ENCODE assay signal across 1 cellular context in the genomic region with DNA sequence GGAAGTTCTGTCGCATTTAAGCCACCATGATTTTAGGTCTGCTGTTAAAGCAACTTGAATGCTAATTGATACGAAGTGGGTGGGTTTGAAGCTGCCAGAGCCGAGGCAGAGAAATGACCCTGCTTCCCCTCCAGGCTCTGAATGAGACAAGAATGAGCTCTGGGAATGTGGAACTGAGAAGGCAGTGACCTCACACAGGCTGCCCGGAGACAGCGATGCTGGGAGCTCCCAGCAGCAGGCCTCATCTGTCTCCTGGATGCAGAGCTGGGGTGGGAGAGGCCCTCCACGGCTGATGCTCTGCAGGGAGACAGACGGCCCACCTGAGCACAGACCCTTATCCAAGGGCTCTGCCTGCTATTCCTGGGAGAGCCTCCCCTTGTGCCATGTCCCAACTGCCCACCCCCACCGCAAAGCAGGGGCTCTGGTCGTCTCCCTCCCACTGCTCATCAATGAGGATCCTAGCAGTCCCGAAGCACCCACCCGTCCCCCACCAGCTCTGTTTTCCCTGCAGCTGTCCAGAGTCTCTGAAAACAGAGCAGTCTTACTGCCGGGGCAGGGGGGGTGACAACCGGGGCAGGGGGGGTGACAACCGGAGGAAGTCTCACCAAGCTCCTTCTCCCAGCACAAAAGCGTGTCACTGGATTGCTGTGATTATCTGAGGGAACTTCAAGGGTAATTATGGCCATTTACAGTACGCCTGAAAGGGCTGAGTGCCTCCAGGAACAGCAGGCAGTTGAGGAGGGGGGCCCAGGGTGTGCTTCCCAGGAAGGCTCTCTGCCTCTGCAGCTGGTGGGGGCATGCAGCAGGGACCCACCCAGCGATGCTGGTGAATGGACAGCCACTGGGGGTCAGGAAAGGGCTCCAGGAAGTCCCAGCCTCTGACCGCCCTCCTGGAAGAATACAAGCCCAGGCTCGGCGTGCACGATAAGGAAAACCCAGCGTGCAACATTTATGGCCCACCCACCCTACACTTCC.
TF ChIP-seq lines count a peak whose summit lies in the region.

No MANE protein-coding gene starts in this region.

TF ChIP-seq in H1, 55 proteins besides CTCF, POLR2A, EP300 and RAD21:
- TF ChIP-seq, protein P1, sequence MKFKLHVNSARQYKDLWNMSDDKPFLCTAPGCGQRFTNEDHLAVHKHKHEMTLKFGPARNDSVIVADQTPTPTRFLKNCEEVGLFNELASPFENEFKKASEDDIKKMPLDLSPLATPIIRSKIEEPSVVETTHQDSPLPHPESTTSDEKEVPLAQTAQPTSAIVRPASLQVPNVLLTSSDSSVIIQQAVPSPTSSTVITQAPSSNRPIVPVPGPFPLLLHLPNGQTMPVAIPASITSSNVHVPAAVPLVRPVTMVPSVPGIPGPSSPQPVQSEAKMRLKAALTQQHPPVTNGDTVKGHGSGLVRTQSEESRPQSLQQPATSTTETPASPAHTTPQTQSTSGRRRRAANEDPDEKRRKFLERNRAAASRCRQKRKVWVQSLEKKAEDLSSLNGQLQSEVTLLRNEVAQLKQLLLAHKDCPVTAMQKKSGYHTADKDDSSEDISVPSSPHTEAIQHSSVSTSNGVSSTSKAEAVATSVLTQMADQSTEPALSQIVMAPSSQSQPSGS (IDR thresholded peaks at IDR 0.05; ENCODE audit: low read length), result no peak
- TF ChIP-seq CHD2 (IDR thresholded peaks at IDR 0.05; ENCODE audit: low read length), result no peak
- no peak for TF ChIP-seq SP2 (IDR thresholded peaks at IDR 0.05; ENCODE audit: low read length)
- TF ChIP-seq CHD1 (IDR thresholded peaks at IDR 0.05; ENCODE audit: low read depth, low read length), result no peak
- no peak for TF ChIP-seq SRF (IDR thresholded peaks at IDR 0.05; ENCODE audit: low read depth, low read length)
- no peak for TF ChIP-seq JUN (IDR thresholded peaks at IDR 0.05; ENCODE audit: low read depth, low read length)
- TF ChIP-seq ZNF274 (IDR thresholded peaks at IDR 0.05; ENCODE audit: borderline replicate concordance, extremely low read depth, low read length), result no peak
- TF ChIP-seq SUZ12 (IDR thresholded peaks at IDR 0.05; ENCODE audit: low read length), result no peak
- TF ChIP-seq EGR1 (IDR thresholded peaks at IDR 0.05; ENCODE audit: borderline replicate concordance, low read depth, low read length), result no peak
